In genomic region chr14:73846944-73847343, GRCh38 we compare ENCODE assay signal across 33 cellular contexts.
"Had no signal": no experiment of that assay in that cellular context is flagged by ENCODE, and none has a peak within 500 bp of the region (broad histone marks: within the 10 kb centered on the region; RNA-seq: fewer than 3 reads in every experiment).

No MANE protein-coding gene starts in this region.

- H3K27me3 ChIP-seq: body of pancreas, esophagus muscularis mucosa, foreskin keratinocyte, gastrocnemius medialis had no signal

- H3K36me3 Mint-ChIP-seq: activated naive CD8-positive, alpha-beta T cell had no signal

- DNase-seq: activated B cell treated with CpG ODN at 0.5 μM for 24 hours; activated CD4-positive, alpha-beta T cell treated with anti-CD3 and anti-CD28 coated beads for 48 hours; activated CD4-positive, alpha-beta T cell treated with anti-CD3 and anti-CD28 coated beads, Interleukin-2, amount 50 U/mL, for 1 hour; activated CD4-positive, alpha-beta T cell treated with anti-CD3 and anti-CD28 coated beads, Interleukin-2, amount 50 U/mL, for 48 hours; activated CD8-positive, alpha-beta memory T cell treated with anti-CD3 and anti-CD28 coated beads for 24 hours; activated CD8-positive, alpha-beta T cell treated with anti-CD3 and anti-CD28 coated beads for 36 hours; activated effector memory CD4-positive, alpha-beta T cell treated with Interleukin-2 at 50 U/mL for 16 hours; activated gamma-delta T cell treated with Interleukin-2 at 50 U/mL for 16 hours; activated naive CD4-positive, alpha-beta T cell treated with anti-CD3 and anti-CD28 coated beads, Interleukin-2, amount 50 U/mL, for 16 hours; activated naive CD4-positive, alpha-beta T cell treated with Interleukin-2 at 50 U/mL for 16 hours; activated T-cell treated with anti-CD3 and anti-CD28 coated beads, Interleukin-2, amount 50 U/mL, for 4 hours; amniotic stem cell; anterior cingulate cortex; body of pancreas; caudate nucleus; cortex of kidney; dermis blood vessel endothelial cell; effector CD4-positive, alpha-beta T cell; effector memory CD8-positive, alpha-beta T cell; erythroblast; foreskin keratinocyte; gastrocnemius medialis; glutamatergic neuron; T-helper 1 cell; T-helper 17 cell; T1000; WERI-Rb-1 had no signal

- H3K27me3 Mint-ChIP-seq: activated B cell treated with CpG ODN at 0.5 μM for 24 hours; activated CD8-positive, alpha-beta T cell treated with anti-CD3 and anti-CD28 coated beads for 36 hours; activated naive CD8-positive, alpha-beta T cell; effector memory CD8-positive, alpha-beta T cell; T-helper 17 cell had no signal

- ATAC-seq: activated CD4-positive, CD25-positive, alpha-beta regulatory T cell treated with anti-CD3 and anti-CD28 coated beads, Interleukin-2, amount 50 U/mL, for 24 hours; activated CD8-positive, alpha-beta T cell treated with anti-CD3 and anti-CD28 coated beads for 36 hours; activated T-cell treated with anti-CD3 and anti-CD28 coated beads, Interleukin-2, amount 50 U/mL, for 4 hours; activated T-helper 17 cell treated with anti-CD3 and anti-CD28 coated beads, Interleukin-2, amount 50 U/mL, for 72 hours; body of pancreas; effector memory CD8-positive, alpha-beta T cell; foreskin keratinocyte; gastrocnemius medialis; T-helper 17 cell had no signal

- H3K4me3 ChIP-seq: body of pancreas, esophagus muscularis mucosa, gastrocnemius medialis had no signal

- H3K4me1 Mint-ChIP-seq: activated T-helper 17 cell treated with anti-CD3 and anti-CD28 coated beads, Interleukin-2, amount 50 U/mL, for 72 hours had no signal

- H3K9me3 ChIP-seq: body of pancreas, esophagus muscularis mucosa, gastrocnemius medialis had no signal

- H3K9me3 Mint-ChIP-seq: activated B cell treated with CpG ODN at 0.5 μM for 24 hours; activated CD8-positive, alpha-beta T cell treated with anti-CD3 and anti-CD28 coated beads for 36 hours; activated T-cell treated with anti-CD3 and anti-CD28 coated beads, Interleukin-2, amount 50 U/mL, for 4 hours; activated T-helper 17 cell treated with anti-CD3 and anti-CD28 coated beads, Interleukin-2, amount 50 U/mL, for 72 hours; effector memory CD8-positive, alpha-beta T cell; T-helper 2 cell treated with Interferon-gamma antibody and Interleukin-4, amounts not matched to agents 5 μg/mL and 100 μg/mL, for 36 hours had no signal

- H3K4me3 Mint-ChIP-seq: activated B cell treated with CpG ODN at 0.5 μM for 24 hours; activated CD8-positive, alpha-beta T cell treated with anti-CD3 and anti-CD28 coated beads for 36 hours; activated naive CD8-positive, alpha-beta T cell; activated T-cell treated with anti-CD3 and anti-CD28 coated beads, Interleukin-2, amount 50 U/mL, for 4 hours; activated T-helper 17 cell treated with anti-CD3 and anti-CD28 coated beads, Interleukin-2, amount 50 U/mL, for 72 hours; effector memory CD8-positive, alpha-beta T cell; T-helper 17 cell; T-helper 2 cell treated with Interferon-gamma antibody and Interleukin-4, amounts not matched to agents 5 μg/mL and 100 μg/mL, for 36 hours had no signal

- H3K4me1 ChIP-seq: foreskin keratinocyte had no signal

- H3K27ac ChIP-seq: body of pancreas, esophagus muscularis mucosa, foreskin keratinocyte, gastrocnemius medialis, WERI-Rb-1 had no signal

- H3K27ac Mint-ChIP-seq: activated B cell treated with CpG ODN at 0.5 μM for 24 hours; activated CD8-positive, alpha-beta T cell treated with anti-CD3 and anti-CD28 coated beads for 36 hours; activated naive CD8-positive, alpha-beta T cell; activated T-helper 17 cell treated with anti-CD3 and anti-CD28 coated beads, Interleukin-2, amount 50 U/mL, for 72 hours; effector memory CD8-positive, alpha-beta T cell; T-helper 17 cell; T-helper 2 cell treated with Interferon-gamma antibody and Interleukin-4, amounts not matched to agents 5 μg/mL and 100 μg/mL, for 36 hours had no signal

- H3K36me3 ChIP-seq: esophagus muscularis mucosa, gastrocnemius medialis, WERI-Rb-1 had no signal

- FAIRE-seq: colon had no signal
